ENCODE assay signal across 9 cellular contexts in the genomic region with DNA sequence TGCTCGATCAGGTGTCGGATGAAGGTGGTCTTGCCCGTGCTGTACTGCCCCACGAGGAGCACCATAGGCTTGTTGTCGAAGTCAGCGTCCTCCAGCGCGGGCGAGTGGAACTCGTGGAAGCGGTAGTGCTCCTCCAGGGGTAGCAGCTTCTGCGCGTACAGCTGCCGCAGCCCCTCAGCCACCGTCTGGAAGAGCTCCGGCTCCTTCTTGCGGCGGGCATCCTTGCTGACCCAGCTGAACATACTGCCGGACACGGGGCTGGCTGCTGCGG. TPM values are rescaled to one million over a fixed set of nuclear protein-coding genes. Genes with fewer than 3 reads are reported as not detected.
DNase-seq lines count a peak whose midpoint lies in the region; ATAC-seq and TF ChIP-seq lines count a peak whose summit lies in the region.
"Had no signal": no experiment of that assay in that cellular context is flagged by ENCODE, and none has a peak within 500 bp of the region (broad histone marks: within the 10 kb centered on the region; RNA-seq: fewer than 3 reads in every experiment).

No MANE protein-coding gene starts in this region.

- TF ChIP-seq POLR2A in stomach (IDR thresholded peaks at IDR 0.05) = no peak

- H3K9ac ChIP-seq in adipocyte (ENCODE audit: low read length) = peak overlapping the region; percentile 88
- H3K9ac ChIP-seq in iPS-20b (ENCODE audit: low read depth, low read length) = peak overlapping the region; percentile 73; the same call in 1 of the 2 replicates

- peaks cover 62 to 67% (median 63%) of the 10 kb centered on the region in 3 donors for H3K4me1 Mint-ChIP-seq in CD8-positive, alpha-beta memory T cell

- no peak for TF ChIP-seq CTCF in stomach (IDR thresholded peaks at IDR 0.05)

- peaks cover 63% of the 10 kb centered on the region for H3K4me1 ChIP-seq in CD8-positive, alpha-beta memory T cell (ENCODE audit: insufficient read depth, low read length)
- H3K4me1 ChIP-seq in adipocyte (ENCODE audit: control insufficient read depth, insufficient read depth, low read length) (peaks cover 52% of the 10 kb centered on the region), iPS-20b (ENCODE audit: insufficient read depth, low read length) (peaks cover 7% of the 10 kb centered on the region), stomach (peaks cover 34 to 74% (median 72%) of the 10 kb centered on the region in 4 donors)

- H3K36me3 Mint-ChIP-seq in CD8-positive, alpha-beta memory T cell = peaks cover 6 to 50% (median 8%) of the 10 kb centered on the region in 3 donors

- 0 to 1% (median 0%) methylated on average over 7 to 21 of the region's 21 CpGs for WGBS in stomach, 5 donors

- CTCF ChIA-PET in CD8-positive, alpha-beta memory T cell (lab: Charles Lee) = interaction anchor here (4.0 to 29.6 kb wide), 3 partner anchors 9 to 23 kb away, joined by 24 to 1256 read pairs (median 44); partner anchors contain the start of gene CDC42BPG

- peak overlapping the region; percentile 98 to 100 (median 99) for H3K4me3 Mint-ChIP-seq in CD8-positive, alpha-beta memory T cell

- H3K4me3 ChIP-seq in CD8-positive, alpha-beta memory T cell (ENCODE audit: low read length) = peak overlapping the region; percentile 99
- H3K4me3 ChIP-seq in adipocyte (ENCODE audit: low read length) (peak overlapping the region; percentile 86), iPS-20b (ENCODE audit: low read length) (peak overlapping the region; percentile 93), stomach (peak overlapping the region; percentile 79 to 98 (median 92))

- H3K36me3 ChIP-seq in CD8-positive, alpha-beta memory T cell (ENCODE audit: insufficient read depth, low read length) = peaks cover 21% of the 10 kb centered on the region
- H3K36me3 ChIP-seq in adipocyte (ENCODE audit: control insufficient read depth, insufficient read depth, low read length, severe bottlenecking) (peaks cover 9% of the 10 kb centered on the region), iPS-20b (ENCODE audit: insufficient read depth, low read depth, low read length) (peaks cover 8% of the 10 kb centered on the region), stomach (peaks cover 8 to 18% (median 14%) of the 10 kb centered on the region in 4 donors)

- DNase-seq in CD8-positive, alpha-beta memory T cell = no peak
- DNase-seq in adipocyte (ENCODE audit: low read depth) = no peak
- no peak for DNase-seq in stomach
- no peak for DNase-seq in AG20443 (ENCODE audit: low spot score)
- no peak for DNase-seq in HuH-7.5 (ENCODE audit: low spot score)

- ATAC-seq in HG03135 (IDR thresholded peaks at IDR 0.05; ENCODE audit: unreplicated experiment) (peak; percentile 3), HG02678 (IDR thresholded peaks at IDR 0.05; ENCODE audit: unreplicated experiment) (no peak)

- H3K9me3 Mint-ChIP-seq in CD8-positive, alpha-beta memory T cell = no peaks in the 10 kb centered on the region

- POLR2A ChIA-PET in CD8-positive, alpha-beta memory T cell (lab: Charles Lee) = interaction anchor here (0.6 to 14.7 kb wide), 11 partner anchors 9 to 784 kb away, joined by 3 to 569 read pairs (median 5); partner anchors contain the start of genes CDC42BPG, RELA, SF1 and ZNHIT2

- H3K27ac ChIP-seq in CD8-positive, alpha-beta memory T cell (ENCODE audit: low read depth, low read length) = peak overlapping the region; percentile 76
- H3K27ac ChIP-seq in iPS-20b (ENCODE audit: low read length) (no peak overlapping the region), stomach (peak overlapping the region; percentile 90 to 94 (median 93))

- peaks cover 0 to 10% of the 10 kb centered on the region in 2 donors for H3K27me3 Mint-ChIP-seq in CD8-positive, alpha-beta memory T cell

- H3K9me3 ChIP-seq in CD8-positive, alpha-beta memory T cell (ENCODE audit: low read length) = no peaks in the 10 kb centered on the region
- H3K9me3 ChIP-seq in adipocyte (ENCODE audit: control insufficient read depth, low read length) (no peaks in the 10 kb centered on the region), iPS-20b (ENCODE audit: insufficient read depth, low read depth, low read length) (no peaks in the 10 kb centered on the region; the same call in 1 of the 2 replicates), stomach (no peaks in the 10 kb centered on the region)

- no peak for TF ChIP-seq EP300 in stomach (IDR thresholded peaks at IDR 0.05)

- intact Hi-C loops in stomach (cut with DNase I; ENCODE audit: low total_unique reads) = no loop called here

- H3K27me3 ChIP-seq in CD8-positive, alpha-beta memory T cell (ENCODE audit: insufficient read depth, low read length, poor library complexity, severe bottlenecking) = no peaks in the 10 kb centered on the region
- H3K27me3 ChIP-seq in adipocyte (replicated peaks; ENCODE audit: control insufficient read depth, insufficient read depth, low read length) = no peaks in the 10 kb centered on the region
- peaks cover 11% of the 10 kb centered on the region for H3K27me3 ChIP-seq in iPS-20b (ENCODE audit: insufficient read depth, low read length)
- H3K27me3 ChIP-seq in stomach = no peaks in the 10 kb centered on the region

- peak overlapping the region; percentile 91 to 99 (median 96) for H3K27ac Mint-ChIP-seq in CD8-positive, alpha-beta memory T cell

RNA-seq across cellular contexts. Expression of gene EHD1, which starts 0.3 kb away (rescaled TPM):
- total RNA-seq in CD8-positive, alpha-beta memory T cell = 100 to 1,000 TPM; 102 to 110 TPM
- polyA plus RNA-seq in CD8-positive, alpha-beta memory T cell = 258 TPM
- 100 to 1,000 TPM in 2 of 5 donors, 10 to 100 TPM in 3; 23.3 to 160 (median 56.2) TPM for total RNA-seq in stomach
- 10 to 100 TPM; 17.9 to 24.6 (median 19.4) TPM for polyA plus RNA-seq in stomach

RNA-seq across cellular contexts. Expression of gene CDC42BPG, which starts 33.7 kb away (rescaled TPM):
- 1 to 10 TPM in 1 of 2 experiments, under 1 TPM in 1; 0.66 to 2.3 TPM for total RNA-seq in CD8-positive, alpha-beta memory T cell
- polyA plus RNA-seq in CD8-positive, alpha-beta memory T cell = 0.52 TPM
- total RNA-seq in stomach = 10 to 100 TPM; 10.3 to 66.5 (median 53.3) TPM
- 10 to 100 TPM in 2 of 3 donors, 1 to 10 TPM in 1; 8.9 to 20.0 (median 10.9) TPM for polyA plus RNA-seq in stomach

RNA-seq across cellular contexts. Expression of gene ATG2A, which starts 38.9 kb away (rescaled TPM):
- total RNA-seq in CD8-positive, alpha-beta memory T cell = 10 to 100 TPM; 25.7 to 27.0 TPM
- polyA plus RNA-seq in CD8-positive, alpha-beta memory T cell = 7.6 TPM
- total RNA-seq in stomach = 10 to 100 TPM; 14.3 to 77.6 (median 46.1) TPM
- 10 to 100 TPM; 12.2 to 18.7 (median 16.3) TPM for polyA plus RNA-seq in stomach

RNA-seq across cellular contexts. Expression of gene PPP2R5B, which starts 46.3 kb away (rescaled TPM):
- total RNA-seq in CD8-positive, alpha-beta memory T cell = 10 to 100 TPM; 11.2 to 11.7 TPM
- polyA plus RNA-seq in CD8-positive, alpha-beta memory T cell = 7.8 TPM
- 10 to 100 TPM in 4 of 5 donors, 1 to 10 TPM in 1; 6.6 to 75.6 (median 25.7) TPM for total RNA-seq in stomach
- 10 to 100 TPM in 2 of 3 donors, 1 to 10 TPM in 1; 9.8 to 13.8 (median 12.3) TPM for polyA plus RNA-seq in stomach

RNA-seq across cellular contexts. Expression of gene GPHA2, which starts 57.5 kb away (rescaled TPM):
- not detected for total RNA-seq in CD8-positive, alpha-beta memory T cell
- polyA plus RNA-seq in CD8-positive, alpha-beta memory T cell = not detected
- not detected for total RNA-seq in stomach
- under 1 TPM in 2 of 3 donors, not detected in 1; 0.30 to 0.50 TPM for polyA plus RNA-seq in stomach
- total RNA-seq: LHCN-M2 had no signal
